ENCODE assay signal across 1 cellular context in the genomic region with DNA sequence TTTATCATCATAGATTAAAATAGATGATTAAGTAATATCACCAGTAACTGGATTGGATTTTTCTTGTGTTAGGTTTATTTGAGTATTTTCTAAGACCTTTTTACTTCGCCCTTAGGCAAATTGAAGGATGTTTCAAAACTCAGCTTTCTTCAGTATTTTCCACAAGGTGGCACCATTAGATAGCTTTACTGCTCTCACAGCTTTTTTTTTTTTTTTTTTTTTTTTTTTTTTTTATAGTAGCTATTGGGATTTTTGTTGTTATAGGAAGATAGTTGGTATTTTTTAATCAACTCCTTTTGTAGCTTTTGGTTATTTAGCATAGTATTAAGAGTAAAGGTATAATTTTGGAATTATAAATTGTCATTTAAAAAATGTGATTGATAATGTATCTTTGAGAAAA.
TF ChIP-seq lines count a peak whose summit lies in the region.

No MANE protein-coding gene starts in this region.

TF ChIP-seq in HepG2, 621 proteins besides CTCF, POLR2A, EP300 and RAD21:
- TF ChIP-seq STAG1 (CRISPR knock-in tag; IDR thresholded peaks at IDR 0.05), result peak; percentile 21
TF ChIP-seq in HepG2: peak in this region for 1; not testable (repeated sequence) for 620.
